Comparison of ENCODE assay signal across 1 cellular context in genomic region chr1:28136636-28137613, GRCh38.
TF ChIP-seq lines count a peak whose summit lies in the region.

No MANE protein-coding gene starts in this region.

TF ChIP-seq in IMR-90, 13 proteins besides CTCF, POLR2A, EP300 and RAD21 (continued from another document):
- TF ChIP-seq NFE2L2 (IDR thresholded peaks at IDR 0.05; ENCODE audit: low read depth, low read length): no peak
